1 cellular context compared by ENCODE assay signal in the genomic region with DNA sequence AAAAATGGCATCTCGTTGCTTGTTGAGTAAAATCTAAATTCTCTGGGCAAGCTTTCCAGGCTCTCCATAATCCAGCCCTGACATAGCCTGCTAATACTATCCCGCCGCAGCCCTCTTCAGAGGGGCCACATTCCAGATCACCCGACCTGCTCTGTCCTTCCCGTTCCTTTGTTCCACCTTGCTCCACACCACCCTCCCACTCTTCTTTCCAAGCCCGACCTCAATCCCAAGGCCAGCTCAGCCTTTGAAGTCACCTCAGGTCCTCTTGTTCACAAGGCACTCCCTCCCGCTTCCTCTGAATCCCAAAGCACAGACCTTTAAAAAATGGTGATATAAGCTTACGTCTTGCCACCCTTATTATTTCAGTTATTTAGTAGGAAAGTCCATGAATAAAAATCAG.
A peak's percentile ranks its signal among the peaks of the same experiment; 100 is the strongest.
TF ChIP-seq lines count a peak whose summit lies in the region.

No MANE protein-coding gene starts in this region.

TF ChIP-seq in HepG2, 621 proteins besides CTCF, POLR2A, EP300 and RAD21 (continued from another document):
- no peak for TF ChIP-seq ZNF530 (CRISPR knock-in tag; IDR thresholded peaks at IDR 0.05; ENCODE audit: low read depth)
- TF ChIP-seq, protein P1, sequence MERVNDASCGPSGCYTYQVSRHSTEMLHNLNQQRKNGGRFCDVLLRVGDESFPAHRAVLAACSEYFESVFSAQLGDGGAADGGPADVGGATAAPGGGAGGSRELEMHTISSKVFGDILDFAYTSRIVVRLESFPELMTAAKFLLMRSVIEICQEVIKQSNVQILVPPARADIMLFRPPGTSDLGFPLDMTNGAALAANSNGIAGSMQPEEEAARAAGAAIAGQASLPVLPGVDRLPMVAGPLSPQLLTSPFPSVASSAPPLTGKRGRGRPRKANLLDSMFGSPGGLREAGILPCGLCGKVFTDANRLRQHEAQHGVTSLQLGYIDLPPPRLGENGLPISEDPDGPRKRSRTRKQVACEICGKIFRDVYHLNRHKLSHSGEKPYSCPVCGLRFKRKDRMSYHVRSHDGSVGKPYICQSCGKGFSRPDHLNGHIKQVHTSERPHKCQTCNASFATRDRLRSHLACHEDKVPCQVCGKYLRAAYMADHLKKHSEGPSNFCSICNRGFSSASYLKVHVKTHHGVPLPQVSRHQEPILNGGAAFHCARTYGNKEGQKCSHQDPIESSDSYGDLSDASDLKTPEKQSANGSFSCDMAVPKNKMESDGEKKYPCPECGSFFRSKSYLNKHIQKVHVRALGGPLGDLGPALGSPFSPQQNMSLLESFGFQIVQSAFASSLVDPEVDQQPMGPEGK (CRISPR knock-in tag; IDR thresholded peaks at IDR 0.05): 0 out of 2 replicates have a peak, but pooled peaks have one; percentile 30
- TF ChIP-seq ZNF737 (CRISPR knock-in tag; IDR thresholded peaks at IDR 0.05; ENCODE audit: borderline replicate concordance): no peak
- TF ChIP-seq PCBP1 (IDR thresholded peaks at IDR 0.05; ENCODE audit: borderline replicate concordance, low read depth, low read length): no peak
- no peak for TF ChIP-seq ZNF546 (CRISPR knock-in tag; conservative IDR thresholded peaks at IDR 0.05)
- TF ChIP-seq TEAD3 (CRISPR knock-in tag; optimal IDR thresholded peaks at IDR 0.05; ENCODE audit: borderline replicate concordance): peak; percentile 51
- TF ChIP-seq, protein P2, sequence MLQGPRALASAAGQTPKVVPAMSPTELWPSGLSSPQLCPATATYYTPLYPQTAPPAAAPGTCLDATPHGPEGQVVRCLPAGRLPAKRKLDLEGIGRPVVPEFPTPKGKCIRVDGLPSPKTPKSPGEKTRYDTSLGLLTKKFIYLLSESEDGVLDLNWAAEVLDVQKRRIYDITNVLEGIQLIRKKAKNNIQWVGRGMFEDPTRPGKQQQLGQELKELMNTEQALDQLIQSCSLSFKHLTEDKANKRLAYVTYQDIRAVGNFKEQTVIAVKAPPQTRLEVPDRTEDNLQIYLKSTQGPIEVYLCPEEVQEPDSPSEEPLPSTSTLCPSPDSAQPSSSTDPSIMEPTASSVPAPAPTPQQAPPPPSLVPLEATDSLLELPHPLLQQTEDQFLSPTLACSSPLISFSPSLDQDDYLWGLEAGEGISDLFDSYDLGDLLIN (CRISPR knock-in tag; IDR thresholded peaks at IDR 0.05; ENCODE audit: borderline replicate concordance): no peak
- TF ChIP-seq, protein P3, sequence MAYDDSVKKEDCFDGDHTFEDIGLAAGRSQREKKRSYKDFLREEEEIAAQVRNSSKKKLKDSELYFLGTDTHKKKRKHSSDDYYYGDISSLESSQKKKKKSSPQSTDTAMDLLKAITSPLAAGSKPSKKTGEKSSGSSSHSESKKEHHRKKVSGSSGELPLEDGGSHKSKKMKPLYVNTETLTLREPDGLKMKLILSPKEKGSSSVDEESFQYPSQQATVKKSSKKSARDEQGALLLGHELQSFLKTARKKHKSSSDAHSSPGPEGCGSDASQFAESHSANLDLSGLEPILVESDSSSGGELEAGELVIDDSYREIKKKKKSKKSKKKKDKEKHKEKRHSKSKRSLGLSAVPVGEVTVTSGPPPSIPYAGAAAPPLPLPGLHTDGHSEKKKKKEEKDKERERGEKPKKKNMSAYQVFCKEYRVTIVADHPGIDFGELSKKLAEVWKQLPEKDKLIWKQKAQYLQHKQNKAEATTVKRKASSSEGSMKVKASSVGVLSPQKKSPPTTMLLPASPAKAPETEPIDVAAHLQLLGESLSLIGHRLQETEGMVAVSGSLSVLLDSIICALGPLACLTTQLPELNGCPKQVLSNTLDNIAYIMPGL (CRISPR knock-in tag; IDR thresholded peaks at IDR 0.05; ENCODE audit: borderline replicate concordance in 1 of 2, low read depth in 1 of 2): 0 out of 4 replicates have a peak, but pooled peaks of 1 of the 2 experiments have one; percentile 25
- TF ChIP-seq, protein P4, sequence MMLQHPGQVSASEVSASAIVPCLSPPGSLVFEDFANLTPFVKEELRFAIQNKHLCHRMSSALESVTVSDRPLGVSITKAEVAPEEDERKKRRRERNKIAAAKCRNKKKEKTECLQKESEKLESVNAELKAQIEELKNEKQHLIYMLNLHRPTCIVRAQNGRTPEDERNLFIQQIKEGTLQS (CRISPR knock-in tag; IDR thresholded peaks at IDR 0.05): no peak
- no peak for TF ChIP-seq TBL1XR1 (IDR thresholded peaks at IDR 0.05; ENCODE audit: borderline replicate concordance, low read length, partially characterized antibody)
- TF ChIP-seq AHR (CRISPR knock-in tag; IDR thresholded peaks at IDR 0.05): no peak
- TF ChIP-seq NR3C1 (CRISPR knock-in tag; IDR thresholded peaks at IDR 0.05): no peak
- peak; percentile 53; the same call in 1 of the 2 replicates for TF ChIP-seq SOX5 (CRISPR knock-in tag; IDR thresholded peaks at IDR 0.05; ENCODE audit: borderline replicate concordance)
- TF ChIP-seq CHCHD3 (CRISPR knock-in tag; IDR thresholded peaks at IDR 0.05): no peak
- TF ChIP-seq, protein P5, sequence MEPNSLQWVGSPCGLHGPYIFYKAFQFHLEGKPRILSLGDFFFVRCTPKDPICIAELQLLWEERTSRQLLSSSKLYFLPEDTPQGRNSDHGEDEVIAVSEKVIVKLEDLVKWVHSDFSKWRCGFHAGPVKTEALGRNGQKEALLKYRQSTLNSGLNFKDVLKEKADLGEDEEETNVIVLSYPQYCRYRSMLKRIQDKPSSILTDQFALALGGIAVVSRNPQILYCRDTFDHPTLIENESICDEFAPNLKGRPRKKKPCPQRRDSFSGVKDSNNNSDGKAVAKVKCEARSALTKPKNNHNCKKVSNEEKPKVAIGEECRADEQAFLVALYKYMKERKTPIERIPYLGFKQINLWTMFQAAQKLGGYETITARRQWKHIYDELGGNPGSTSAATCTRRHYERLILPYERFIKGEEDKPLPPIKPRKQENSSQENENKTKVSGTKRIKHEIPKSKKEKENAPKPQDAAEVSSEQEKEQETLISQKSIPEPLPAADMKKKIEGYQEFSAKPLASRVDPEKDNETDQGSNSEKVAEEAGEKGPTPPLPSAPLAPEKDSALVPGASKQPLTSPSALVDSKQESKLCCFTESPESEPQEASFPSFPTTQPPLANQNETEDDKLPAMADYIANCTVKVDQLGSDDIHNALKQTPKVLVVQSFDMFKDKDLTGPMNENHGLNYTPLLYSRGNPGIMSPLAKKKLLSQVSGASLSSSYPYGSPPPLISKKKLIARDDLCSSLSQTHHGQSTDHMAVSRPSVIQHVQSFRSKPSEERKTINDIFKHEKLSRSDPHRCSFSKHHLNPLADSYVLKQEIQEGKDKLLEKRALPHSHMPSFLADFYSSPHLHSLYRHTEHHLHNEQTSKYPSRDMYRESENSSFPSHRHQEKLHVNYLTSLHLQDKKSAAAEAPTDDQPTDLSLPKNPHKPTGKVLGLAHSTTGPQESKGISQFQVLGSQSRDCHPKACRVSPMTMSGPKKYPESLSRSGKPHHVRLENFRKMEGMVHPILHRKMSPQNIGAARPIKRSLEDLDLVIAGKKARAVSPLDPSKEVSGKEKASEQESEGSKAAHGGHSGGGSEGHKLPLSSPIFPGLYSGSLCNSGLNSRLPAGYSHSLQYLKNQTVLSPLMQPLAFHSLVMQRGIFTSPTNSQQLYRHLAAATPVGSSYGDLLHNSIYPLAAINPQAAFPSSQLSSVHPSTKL (CRISPR knock-in tag; IDR thresholded peaks at IDR 0.05): peak; percentile 33; the same call in 1 of the 2 replicates
- no peak for TF ChIP-seq SOX6 (IDR thresholded peaks at IDR 0.05)
- TF ChIP-seq SOX6 (CRISPR knock-in tag; IDR thresholded peaks at IDR 0.05): peak; percentile 31; the same call in 1 of the 2 replicates
- TF ChIP-seq ZNF552 (CRISPR knock-in tag; IDR thresholded peaks at IDR 0.05; ENCODE audit: borderline replicate concordance): no peak
- TF ChIP-seq ZEB1 (IDR thresholded peaks at IDR 0.05; ENCODE audit: insufficient replicate concordance, low read depth): no peak
- no peak for TF ChIP-seq ZKSCAN5 (CRISPR knock-in tag; IDR thresholded peaks at IDR 0.05)
- no peak for TF ChIP-seq ZBTB3 (CRISPR knock-in tag; IDR thresholded peaks at IDR 0.05; ENCODE audit: borderline replicate concordance, low read depth)
